30 cellular contexts compared by ENCODE assay signal in genomic region chr2:124153713-124154112, GRCh38.
"Had no signal": no experiment of that assay in that cellular context is flagged by ENCODE, and none has a peak within 500 bp of the region (broad histone marks: within the 10 kb centered on the region; RNA-seq: fewer than 3 reads in every experiment).

No MANE protein-coding gene starts in this region.

- FAIRE-seq: bronchial epithelial cell, TTC549 had no signal

- H3K36me3 ChIP-seq: ascending aorta, cardiac muscle cell had no signal

- H3K27ac ChIP-seq: ascending aorta, cardiac muscle cell, VCaP had no signal

- H3K4me1 ChIP-seq: ascending aorta had no signal

- DNase-seq: activated CD4-positive, alpha-beta memory T cell treated with anti-CD3 and anti-CD28 coated beads, Interleukin-2, amount 10 ng/mL, durations not matched to agents 7 days and 5 days; activated CD4-positive, alpha-beta T cell treated with anti-CD3 and anti-CD28 coated beads for 1 hour; activated CD4-positive, alpha-beta T cell treated with anti-CD3 and anti-CD28 coated beads for 36 hours; activated CD4-positive, alpha-beta T cell treated with anti-CD3 and anti-CD28 coated beads for 48 hours; activated CD4-positive, alpha-beta T cell treated with anti-CD3 and anti-CD28 coated beads, Interleukin-2, amount 10 ng/mL, durations not matched to agents 7 days and 5 days; activated CD4-positive, alpha-beta T cell treated with anti-CD3 and anti-CD28 coated beads, Interleukin-2, amount 50 U/mL, for 48 hours; activated CD4-positive, CD25-positive, alpha-beta regulatory T cell; activated CD8-positive, alpha-beta memory T cell treated with anti-CD3 and anti-CD28 coated beads for 24 hours; activated CD8-positive, alpha-beta memory T cell treated with anti-CD3 and anti-CD28 coated beads, Interleukin-2, amount 10 ng/mL, durations not matched to agents 7 days and 5 days; activated CD8-positive, alpha-beta memory T cell treated with anti-CD3 and anti-CD28 coated beads, Interleukin-2, amount 50 U/mL, for 48 hours; activated CD8-positive, alpha-beta T cell treated with anti-CD3 and anti-CD28 coated beads, Interleukin-2, amount 10 ng/mL, durations not matched to agents 7 days and 5 days; activated effector memory CD4-positive, alpha-beta T cell treated with Interleukin-2 at 50 U/mL for 16 hours; activated gamma-delta T cell; activated naive CD4-positive, alpha-beta T cell treated with anti-CD3 and anti-CD28 coated beads, Interleukin-2, amount 10 ng/mL, durations not matched to agents 7 days and 5 days; activated naive CD4-positive, alpha-beta T cell treated with Interleukin-2 at 50 U/mL for 16 hours; activated naive CD8-positive, alpha-beta T cell treated with anti-CD3 and anti-CD28 coated beads, Interleukin-2, amount 10 ng/mL, durations not matched to agents 7 days and 5 days; activated naive CD8-positive, alpha-beta T cell treated with anti-CD3 and anti-CD28 coated beads, Interleukin-2, amount 50 U/mL, for 24 hours; activated T-cell treated with anti-CD3 and anti-CD28 coated beads, Interleukin-2, amount 50 U/mL, for 24 hours; activated T-cell treated with anti-CD3 and anti-CD28 coated beads, Interleukin-2, amount 50 U/mL, for 48 hours; amygdala; anterior cingulate cortex; caudate nucleus; cerebellar nuclear complex; T-helper 2 cell; T-helper 9 cell had no signal

- H3K9me3 ChIP-seq: ascending aorta had no signal

- H3K4me3 ChIP-seq: ascending aorta, cardiac muscle cell had no signal

- H3K27me3 ChIP-seq: ascending aorta, cardiac muscle cell had no signal
